1 cellular context compared by ENCODE assay signal in the genomic region with DNA sequence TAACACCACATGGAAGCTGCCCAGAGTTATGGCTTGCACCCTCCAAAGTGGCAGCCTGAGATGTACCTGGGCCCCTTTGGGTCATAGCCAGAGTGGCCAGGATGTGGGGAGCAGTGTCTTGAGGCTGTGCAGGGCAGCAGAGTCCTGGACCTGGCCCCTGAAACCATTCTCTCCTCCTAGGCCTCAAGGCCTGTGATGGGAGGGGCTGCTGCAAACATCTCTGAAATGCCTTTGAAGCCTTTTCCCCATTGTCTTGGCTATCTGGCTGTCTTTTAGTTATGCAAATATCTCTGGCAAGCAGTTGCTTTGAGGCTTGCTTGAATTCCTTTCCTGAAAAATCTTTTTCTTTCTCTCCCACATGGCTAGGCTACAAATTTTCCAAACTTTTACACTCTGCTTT.
TF ChIP-seq lines count a peak whose summit lies in the region.

No MANE protein-coding gene starts in this region.

TF ChIP-seq in H1, 55 proteins besides CTCF, POLR2A, EP300 and RAD21 (continued from another document):
- TF ChIP-seq MAX (IDR thresholded peaks at IDR 0.05), result no peak
- TF ChIP-seq KDM1A (IDR thresholded peaks at IDR 0.05; ENCODE audit: borderline replicate concordance, low read length), result no peak
TF ChIP-seq in H1: peak in this region for 1.
